10 cellular contexts compared by ENCODE assay signal in the genomic region with DNA sequence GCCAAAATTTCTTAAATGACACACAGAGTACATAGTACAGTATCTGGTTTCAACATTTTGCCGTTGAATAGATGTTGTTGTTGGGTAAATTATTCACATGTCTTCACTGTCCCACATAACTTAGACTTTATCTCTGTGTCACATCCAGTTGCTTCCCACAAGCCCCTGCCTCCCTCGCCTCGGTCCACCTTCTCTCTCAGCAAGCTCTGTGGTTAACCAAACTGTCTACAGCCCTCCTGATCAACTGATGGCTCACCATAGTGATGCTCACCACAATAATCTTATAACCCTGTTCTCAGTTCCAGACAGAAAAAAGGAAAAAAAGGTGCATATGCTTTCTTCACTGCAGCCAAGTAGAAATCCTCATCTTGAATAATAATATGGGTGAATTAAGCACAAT. TPM values are rescaled to one million over a fixed set of nuclear protein-coding genes. Genes with fewer than 3 reads are reported as not detected.
DNase-seq lines count a peak whose midpoint lies in the region; ATAC-seq, FAIRE-seq and TF ChIP-seq lines count a peak whose summit lies in the region.
"Had no signal": no experiment of that assay in that cellular context is flagged by ENCODE, and none has a peak within 500 bp of the region (broad histone marks: within the 10 kb centered on the region; RNA-seq: fewer than 3 reads in every experiment).

No MANE protein-coding gene starts in this region.

- no peak overlapping the region for H3K4me3 ChIP-seq in small intestine (ENCODE audit: low read depth in 1 of 2, low read length in 2 of 2)
- no peak overlapping the region for H3K4me3 ChIP-seq in ascending aorta

- WGBS in small intestine, 3 donors: 45 to 54% (median 47%) methylated on average over 3 of the region's 3 CpGs

- H3K4me1 ChIP-seq in small intestine (ENCODE audit: control insufficient read depth in 2 of 2, insufficient read depth in 1 of 2, low read depth in 1 of 2, low read length in 1 of 2) (no peaks in the 10 kb centered on the region), ascending aorta (no peaks in the 10 kb centered on the region)

- DNase-seq in RPMI7951 (ENCODE audit: low read depth) (peak; percentile 77), small intestine (peak; percentile 9), ascending aorta (ENCODE audit: low spot score in 2 of 2) (no peak), Right ventricle myocardium superior (no peak)
- no peak for DNase-seq in central memory CD4-positive, alpha-beta T cell
- DNase-seq: effector CD8-positive, alpha-beta T cell had no signal

- no peaks in the 10 kb centered on the region for H3K9me3 ChIP-seq in small intestine (ENCODE audit: control insufficient read depth, low read depth)
- no peaks in the 10 kb centered on the region for H3K9me3 ChIP-seq in ascending aorta

- H3K36me3 ChIP-seq in small intestine (ENCODE audit: control insufficient read depth in 2 of 2, insufficient read depth in 2 of 2, low read length in 2 of 2) (no peaks in the 10 kb centered on the region), ascending aorta (no peaks in the 10 kb centered on the region)

- H3K27ac ChIP-seq in small intestine (ENCODE audit: low read depth in 1 of 2, low read length in 1 of 2) (no peak overlapping the region), ascending aorta (no peak overlapping the region)

- intact Hi-C loops in ascending aorta (cut with DNase I): no loop called here
- intact Hi-C loops in Right ventricle myocardium superior (cut with DNase I): no loop called here

- no peak for TF ChIP-seq CTCF in ascending aorta (IDR thresholded peaks at IDR 0.05)

- no peaks in the 10 kb centered on the region for H3K27me3 ChIP-seq in small intestine (ENCODE audit: control insufficient read depth in 2 of 2, insufficient read depth in 2 of 2, low read length in 2 of 2)
- no peaks in the 10 kb centered on the region for H3K27me3 ChIP-seq in ascending aorta

- no peak for FAIRE-seq in small intestine (lab: Jason Lieb, UNC)

- ATAC-seq in GM19395 (IDR thresholded peaks at IDR 0.05; ENCODE audit: unreplicated experiment) (peak; percentile 85), HG02943 (IDR thresholded peaks at IDR 0.05; ENCODE audit: low read depth, unreplicated experiment) (peak; percentile 73), GM18873 (IDR thresholded peaks at IDR 0.05; ENCODE audit: low FRiP score, unreplicated experiment) (no peak), Right ventricle myocardium superior (ENCODE audit: poor library complexity) (no peak)

RNA-seq across cellular contexts. Expression of a gene that starts 23.0 kb away (rescaled TPM):
- total RNA-seq in RPMI7951 (2014; rRNA removed; shearing (Covaris generic)): not detected in 2 replicates
- polyA plus RNA-seq in small intestine: not detected
- total RNA-seq in ascending aorta: not detected
- not detected for total RNA-seq in Right ventricle myocardium superior
- total RNA-seq: liver had no signal
- polyA plus RNA-seq: liver had no signal

RNA-seq across cellular contexts. Expression of a gene that starts 35.1 kb away (rescaled TPM):
- total RNA-seq in RPMI7951 (2014; rRNA removed; shearing (Covaris generic)): 0.10 and 0.12 TPM in 2 replicates
- polyA plus RNA-seq in small intestine: under 1 TPM in 1 of 3 donors, not detected in 2; 0.03 TPM
- not detected for total RNA-seq in ascending aorta
- not detected for total RNA-seq in Right ventricle myocardium superior
- total RNA-seq: liver had no signal
- polyA plus RNA-seq: liver had no signal

Comparison
In these comparisons a context has a peak if more than half of its experiments do, and no peak if none do; other contexts are left out.
1. ATAC-seq: peak in GM19395 (single experiment) and HG02943 (single experiment); none in GM18873 (single experiment) and Right ventricle myocardium superior (single experiment).
2. DNase-seq: peak in RPMI7951 (single experiment) and small intestine (single experiment); none in ascending aorta (0 of 2), central memory CD4-positive, alpha-beta T cell (single experiment) and Right ventricle myocardium superior (single experiment).